Comparison of ENCODE assay signal across 1 cellular context in the genomic region with DNA sequence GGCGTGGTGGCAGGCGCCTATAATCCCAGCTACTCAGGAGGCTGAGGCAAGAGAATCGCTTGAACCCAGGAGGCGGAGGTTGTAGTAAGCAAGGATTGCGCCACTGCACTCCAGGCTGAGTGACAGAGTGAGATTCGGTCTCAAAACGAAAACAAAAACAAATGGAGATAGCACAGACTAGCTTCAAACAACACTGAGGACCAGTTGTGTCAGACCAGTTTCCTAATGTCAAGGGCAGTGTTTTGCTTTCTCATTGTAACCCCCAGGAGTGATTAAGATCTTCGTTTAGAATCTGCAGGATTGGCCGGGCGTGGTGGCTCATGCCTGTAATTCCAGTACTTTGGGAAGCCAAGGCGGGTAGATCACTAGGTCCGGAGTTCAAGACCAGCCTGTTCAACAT.
TF ChIP-seq lines count a peak whose summit lies in the region.

No MANE protein-coding gene starts in this region.

TF ChIP-seq in GM23338, 12 proteins besides CTCF, POLR2A, EP300 and RAD21 (continued from another document):
- TF ChIP-seq, protein P1, sequence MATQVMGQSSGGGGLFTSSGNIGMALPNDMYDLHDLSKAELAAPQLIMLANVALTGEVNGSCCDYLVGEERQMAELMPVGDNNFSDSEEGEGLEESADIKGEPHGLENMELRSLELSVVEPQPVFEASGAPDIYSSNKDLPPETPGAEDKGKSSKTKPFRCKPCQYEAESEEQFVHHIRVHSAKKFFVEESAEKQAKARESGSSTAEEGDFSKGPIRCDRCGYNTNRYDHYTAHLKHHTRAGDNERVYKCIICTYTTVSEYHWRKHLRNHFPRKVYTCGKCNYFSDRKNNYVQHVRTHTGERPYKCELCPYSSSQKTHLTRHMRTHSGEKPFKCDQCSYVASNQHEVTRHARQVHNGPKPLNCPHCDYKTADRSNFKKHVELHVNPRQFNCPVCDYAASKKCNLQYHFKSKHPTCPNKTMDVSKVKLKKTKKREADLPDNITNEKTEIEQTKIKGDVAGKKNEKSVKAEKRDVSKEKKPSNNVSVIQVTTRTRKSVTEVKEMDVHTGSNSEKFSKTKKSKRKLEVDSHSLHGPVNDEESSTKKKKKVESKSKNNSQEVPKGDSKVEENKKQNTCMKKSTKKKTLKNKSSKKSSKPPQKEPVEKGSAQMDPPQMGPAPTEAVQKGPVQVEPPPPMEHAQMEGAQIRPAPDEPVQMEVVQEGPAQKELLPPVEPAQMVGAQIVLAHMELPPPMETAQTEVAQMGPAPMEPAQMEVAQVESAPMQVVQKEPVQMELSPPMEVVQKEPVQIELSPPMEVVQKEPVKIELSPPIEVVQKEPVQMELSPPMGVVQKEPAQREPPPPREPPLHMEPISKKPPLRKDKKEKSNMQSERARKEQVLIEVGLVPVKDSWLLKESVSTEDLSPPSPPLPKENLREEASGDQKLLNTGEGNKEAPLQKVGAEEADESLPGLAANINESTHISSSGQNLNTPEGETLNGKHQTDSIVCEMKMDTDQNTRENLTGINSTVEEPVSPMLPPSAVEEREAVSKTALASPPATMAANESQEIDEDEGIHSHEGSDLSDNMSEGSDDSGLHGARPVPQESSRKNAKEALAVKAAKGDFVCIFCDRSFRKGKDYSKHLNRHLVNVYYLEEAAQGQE (IDR thresholded peaks at IDR 0.05; ENCODE audit: unreplicated experiment): no peak
- TF ChIP-seq, protein P2, sequence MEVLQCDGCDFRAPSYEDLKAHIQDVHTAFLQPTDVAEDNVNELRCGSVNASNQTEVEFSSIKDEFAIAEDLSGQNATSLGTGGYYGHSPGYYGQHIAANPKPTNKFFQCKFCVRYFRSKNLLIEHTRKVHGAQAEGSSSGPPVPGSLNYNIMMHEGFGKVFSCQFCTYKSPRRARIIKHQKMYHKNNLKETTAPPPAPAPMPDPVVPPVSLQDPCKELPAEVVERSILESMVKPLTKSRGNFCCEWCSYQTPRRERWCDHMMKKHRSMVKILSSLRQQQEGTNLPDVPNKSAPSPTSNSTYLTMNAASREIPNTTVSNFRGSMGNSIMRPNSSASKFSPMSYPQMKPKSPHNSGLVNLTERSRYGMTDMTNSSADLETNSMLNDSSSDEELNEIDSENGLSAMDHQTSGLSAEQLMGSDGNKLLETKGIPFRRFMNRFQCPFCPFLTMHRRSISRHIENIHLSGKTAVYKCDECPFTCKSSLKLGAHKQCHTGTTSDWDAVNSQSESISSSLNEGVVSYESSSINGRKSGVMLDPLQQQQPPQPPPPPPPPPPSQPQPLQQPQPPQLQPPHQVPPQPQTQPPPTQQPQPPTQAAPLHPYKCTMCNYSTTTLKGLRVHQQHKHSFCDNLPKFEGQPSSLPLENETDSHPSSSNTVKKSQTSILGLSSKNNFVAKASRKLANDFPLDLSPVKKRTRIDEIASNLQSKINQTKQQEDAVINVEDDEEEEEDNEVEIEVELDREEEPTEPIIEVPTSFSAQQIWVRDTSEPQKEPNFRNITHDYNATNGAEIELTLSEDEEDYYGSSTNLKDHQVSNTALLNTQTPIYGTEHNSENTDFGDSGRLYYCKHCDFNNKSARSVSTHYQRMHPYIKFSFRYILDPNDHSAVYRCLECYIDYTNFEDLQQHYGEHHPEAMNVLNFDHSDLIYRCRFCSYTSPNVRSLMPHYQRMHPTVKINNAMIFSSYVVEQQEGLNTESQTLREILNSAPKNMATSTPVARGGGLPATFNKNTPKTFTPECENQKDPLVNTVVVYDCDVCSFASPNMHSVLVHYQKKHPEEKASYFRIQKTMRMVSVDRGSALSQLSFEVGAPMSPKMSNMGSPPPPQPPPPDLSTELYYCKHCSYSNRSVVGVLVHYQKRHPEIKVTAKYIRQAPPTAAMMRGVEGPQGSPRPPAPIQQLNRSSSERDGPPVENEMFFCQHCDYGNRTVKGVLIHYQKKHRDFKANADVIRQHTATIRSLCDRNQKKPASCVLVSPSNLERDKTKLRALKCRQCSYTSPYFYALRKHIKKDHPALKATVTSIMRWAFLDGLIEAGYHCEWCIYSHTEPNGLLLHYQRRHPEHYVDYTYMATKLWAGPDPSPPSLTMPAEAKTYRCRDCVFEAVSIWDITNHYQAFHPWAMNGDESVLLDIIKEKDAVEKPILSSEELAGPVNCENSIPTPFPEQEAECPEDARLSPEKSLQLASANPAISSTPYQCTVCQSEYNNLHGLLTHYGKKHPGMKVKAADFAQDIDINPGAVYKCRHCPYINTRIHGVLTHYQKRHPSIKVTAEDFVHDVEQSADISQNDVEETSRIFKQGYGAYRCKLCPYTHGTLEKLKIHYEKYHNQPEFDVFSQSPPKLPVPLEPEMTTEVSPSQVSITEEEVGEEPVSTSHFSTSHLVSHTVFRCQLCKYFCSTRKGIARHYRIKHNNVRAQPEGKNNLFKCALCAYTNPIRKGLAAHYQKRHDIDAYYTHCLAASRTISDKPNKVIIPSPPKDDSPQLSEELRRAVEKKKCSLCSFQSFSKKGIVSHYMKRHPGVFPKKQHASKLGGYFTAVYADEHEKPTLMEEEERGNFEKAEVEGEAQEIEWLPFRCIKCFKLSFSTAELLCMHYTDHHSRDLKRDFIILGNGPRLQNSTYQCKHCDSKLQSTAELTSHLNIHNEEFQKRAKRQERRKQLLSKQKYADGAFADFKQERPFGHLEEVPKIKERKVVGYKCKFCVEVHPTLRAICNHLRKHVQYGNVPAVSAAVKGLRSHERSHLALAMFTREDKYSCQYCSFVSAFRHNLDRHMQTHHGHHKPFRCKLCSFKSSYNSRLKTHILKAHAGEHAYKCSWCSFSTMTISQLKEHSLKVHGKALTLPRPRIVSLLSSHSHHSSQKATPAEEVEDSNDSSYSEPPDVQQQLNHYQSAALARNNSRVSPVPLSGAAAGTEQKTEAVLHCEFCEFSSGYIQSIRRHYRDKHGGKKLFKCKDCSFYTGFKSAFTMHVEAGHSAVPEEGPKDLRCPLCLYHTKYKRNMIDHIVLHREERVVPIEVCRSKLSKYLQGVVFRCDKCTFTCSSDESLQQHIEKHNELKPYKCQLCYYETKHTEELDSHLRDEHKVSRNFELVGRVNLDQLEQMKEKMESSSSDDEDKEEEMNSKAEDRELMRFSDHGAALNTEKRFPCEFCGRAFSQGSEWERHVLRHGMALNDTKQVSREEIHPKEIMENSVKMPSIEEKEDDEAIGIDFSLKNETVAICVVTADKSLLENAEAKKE (CRISPR knock-in tag; IDR thresholded peaks at IDR 0.05): no peak
- TF ChIP-seq, protein P3, sequence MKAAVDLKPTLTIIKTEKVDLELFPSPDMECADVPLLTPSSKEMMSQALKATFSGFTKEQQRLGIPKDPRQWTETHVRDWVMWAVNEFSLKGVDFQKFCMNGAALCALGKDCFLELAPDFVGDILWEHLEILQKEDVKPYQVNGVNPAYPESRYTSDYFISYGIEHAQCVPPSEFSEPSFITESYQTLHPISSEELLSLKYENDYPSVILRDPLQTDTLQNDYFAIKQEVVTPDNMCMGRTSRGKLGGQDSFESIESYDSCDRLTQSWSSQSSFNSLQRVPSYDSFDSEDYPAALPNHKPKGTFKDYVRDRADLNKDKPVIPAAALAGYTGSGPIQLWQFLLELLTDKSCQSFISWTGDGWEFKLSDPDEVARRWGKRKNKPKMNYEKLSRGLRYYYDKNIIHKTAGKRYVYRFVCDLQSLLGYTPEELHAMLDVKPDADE (IDR thresholded peaks at IDR 0.05): no peak
- TF ChIP-seq EZH2phosphoT487 (IDR thresholded peaks at IDR 0.05; ENCODE audit: unreplicated experiment) (no peak), ZNF331 (CRISPR knock-in tag; IDR thresholded peaks at IDR 0.05; ENCODE audit: low read depth) (no peak), NANOG (IDR thresholded peaks at IDR 0.05; ENCODE audit: borderline replicate concordance) (no peak)
